In the genomic region with DNA sequence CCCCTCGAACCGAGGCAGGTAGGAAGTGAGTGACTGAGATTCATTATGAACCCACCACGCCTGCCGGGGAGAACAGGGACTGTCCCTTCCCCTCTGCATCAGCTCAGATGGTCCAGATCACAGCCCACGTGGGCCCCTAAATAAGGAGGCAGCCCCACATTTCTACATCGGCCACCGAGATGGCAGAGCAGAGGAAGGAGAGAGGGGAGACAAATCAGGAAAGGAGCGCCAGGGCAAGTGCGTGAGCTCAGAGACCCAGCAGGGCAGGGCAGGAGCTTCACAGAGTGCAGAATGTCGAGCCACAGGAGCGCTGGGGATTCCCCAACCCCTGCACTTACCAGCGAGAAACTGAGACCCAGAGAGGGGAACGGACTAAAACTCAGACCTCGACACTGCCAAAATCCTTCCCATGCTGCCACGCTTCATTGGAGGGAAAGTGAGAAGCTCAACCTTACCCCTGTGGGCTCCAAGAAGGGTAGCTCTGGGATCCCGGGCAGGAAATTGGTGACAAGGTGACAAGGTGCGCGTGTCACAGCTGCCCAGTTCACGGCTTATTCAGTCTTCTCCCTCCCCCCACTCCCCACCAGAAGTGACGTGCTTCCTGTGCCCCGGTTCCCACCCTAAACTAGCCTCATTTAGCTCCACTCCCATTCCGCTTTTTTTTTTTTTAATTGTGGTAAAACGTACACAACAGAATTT, we compare ENCODE assay signal across 8 cellular contexts.
DNase-seq lines count a peak whose midpoint lies in the region; ATAC-seq and TF ChIP-seq lines count a peak whose summit lies in the region.

A gene (minus strand): TSS at position 566 of the 699 bp plus-strand sequence. CDS start 13,942 bp downstream, outside the sequence.

- H3K9me3 ChIP-seq in OCI-LY3 (ENCODE audit: insufficient read depth, low read length) (no peaks in the 10 kb centered on the region), iPS-15b (ENCODE audit: control insufficient read depth, insufficient read depth, low read length) (no peaks in the 10 kb centered on the region)

- no peak for TF ChIP-seq CTCF in GM13977 (IDR thresholded peaks at IDR 0.05; ENCODE audit: extremely low read depth, insufficient read depth, missing control alignments)
- no peak for TF ChIP-seq CTCF in OCI-LY3 (IDR thresholded peaks at IDR 0.05; ENCODE audit: low read depth, low read length)

- peak within 1 kb of the TSS; percentile 88 for H3K4me2 ChIP-seq in OCI-LY3 (ENCODE audit: low read length)

- peaks cover 14% of the 10 kb centered on the region; the same call in 1 of the 2 replicates for H3K79me2 ChIP-seq in OCI-LY3 (ENCODE audit: low read length)

- ATAC-seq in HG02763 (IDR thresholded peaks at IDR 0.05; ENCODE audit: unreplicated experiment) = peak; percentile 58

- peaks cover 62% of the 10 kb centered on the region for H3K4me1 ChIP-seq in OCI-LY3 (ENCODE audit: low read length)
- H3K4me1 ChIP-seq in iPS-15b (ENCODE audit: control insufficient read depth, insufficient read depth, low read length) = peaks cover 3% of the 10 kb centered on the region

- in situ Hi-C loops in GM13977 (cut with MboI; ENCODE audit: low pct_unique_long_range_greater_than_20kb, low sequenced_read_pairs, unreplicated experiment) = loop anchor here (5.0 to 10.0 kb wide), 2 partner anchors 117 to 265 kb away; no protein-coding TSS in a partner anchor

- peak; percentile 64 for DNase-seq in GM13977 (ENCODE audit: low spot score)
- peak; percentile 87 for DNase-seq in activated effector memory CD4-positive, alpha-beta T cell treated with Interleukin-2 at 50 U/mL for 16 hours
- DNase-seq in stimulated activated CD4-positive, alpha-beta T cell treated with anti-CD3 and anti-CD28 coated beads, Interleukin-1b, Interleukin-23, amount 100 ng/mL, for 4 hours (ENCODE audit: low read depth in 2 of 2) = peak; percentile 65 to 77
- DNase-seq in NCI-H345 (lab: John Stamatoyannopoulos, UW) = no peak
- DNase-seq in inferior parietal cortex (ENCODE audit: extremely low spot score) = no peak

- peak within 1 kb of the TSS; percentile 59; the same call in 1 of the 2 replicates for H2AFZ ChIP-seq in OCI-LY3 (ENCODE audit: low read depth, low read length)

- H3K36me3 ChIP-seq in OCI-LY3 (replicated peaks; ENCODE audit: low read depth, low read length) (no peaks in the 10 kb centered on the region), iPS-15b (ENCODE audit: control insufficient read depth, insufficient read depth, low read length) (no peaks in the 10 kb centered on the region)

- H3K9ac ChIP-seq in OCI-LY3 (ENCODE audit: low read length) = peak within 1 kb of the TSS; percentile 94
- H3K9ac ChIP-seq in iPS-15b (ENCODE audit: low read depth, low read length) = peak within 1 kb of the TSS; percentile 42

- peak within 1 kb of the TSS; percentile 98 for H3K27ac ChIP-seq in OCI-LY3 (ENCODE audit: low read length)

- H3K27me3 ChIP-seq in OCI-LY3 (ENCODE audit: low read depth, low read length) (no peaks in the 10 kb centered on the region), iPS-15b (ENCODE audit: control insufficient read depth, insufficient read depth, low read length) (peaks cover 6% of the 10 kb centered on the region)

- no peaks in the 10 kb centered on the region for H4K20me1 ChIP-seq in OCI-LY3 (ENCODE audit: insufficient read depth, low read length)

- H3K4me3 ChIP-seq in OCI-LY3 (ENCODE audit: low read length) (peak within 1 kb of the TSS; percentile 84), iPS-15b (ENCODE audit: low read depth, low read length) (peak within 1 kb of the TSS; percentile 48)

Comparison
In these comparisons a context has a peak if more than half of its experiments do, and no peak if none do; other contexts are left out.
1. DNase-seq: peak in GM13977 (single experiment), activated effector memory CD4-positive, alpha-beta T cell treated with Interleukin-2 at 50 U/mL for 16 hours (single experiment) and stimulated activated CD4-positive, alpha-beta T cell treated with anti-CD3 and anti-CD28 coated beads, Interleukin-1b, Interleukin-23, amount 100 ng/mL, for 4 hours (2 of 2); none in NCI-H345 (single experiment) and inferior parietal cortex (single experiment).